In the genomic region with DNA sequence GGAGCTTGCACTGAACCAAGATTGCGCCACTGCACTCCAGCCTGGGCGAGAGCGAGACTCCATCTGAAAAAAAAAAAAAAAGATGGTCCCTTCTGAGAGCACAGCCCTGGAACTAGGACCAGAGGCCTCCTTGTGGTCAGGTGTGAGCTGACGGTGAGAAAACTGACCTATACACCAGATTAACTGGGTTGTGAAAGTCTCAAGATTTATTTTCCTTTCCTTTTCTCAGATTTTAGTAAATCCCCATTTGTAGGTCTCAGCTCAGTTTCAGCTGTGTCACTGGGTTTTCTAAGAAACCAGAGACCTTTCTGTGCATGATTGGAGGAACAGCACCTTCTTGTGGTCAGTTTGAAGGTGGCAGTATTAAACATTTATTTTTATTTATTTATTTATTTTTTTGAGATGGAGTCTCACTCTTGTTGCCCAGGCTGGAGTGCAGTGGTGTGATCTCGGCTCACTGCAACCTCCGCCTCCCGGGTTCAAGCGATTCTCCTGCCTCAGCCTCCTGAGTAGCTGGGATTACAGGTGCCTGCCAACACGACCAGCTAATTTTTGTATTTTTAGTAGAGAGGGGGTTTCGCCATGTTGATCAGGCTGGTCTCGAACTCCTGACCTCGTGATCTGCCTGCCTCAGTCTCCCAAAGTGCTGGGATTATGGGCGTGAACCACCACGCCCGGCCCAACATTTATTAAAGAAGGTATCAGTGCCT, we compare ENCODE assay signal across 1 cellular context.
TF ChIP-seq lines count a peak whose summit lies in the region.

No MANE protein-coding gene starts in this region.

TF ChIP-seq in IMR-90, 13 proteins besides CTCF, POLR2A, EP300 and RAD21:
- TF ChIP-seq SMC3 (IDR thresholded peaks at IDR 0.05; ENCODE audit: low read depth, low read length): peak; percentile 81
- 0 out of 2 replicates have a peak, but pooled peaks have one; percentile 27 for TF ChIP-seq CEBPB (IDR thresholded peaks at IDR 0.05; ENCODE audit: low read depth, low read length)
- TF ChIP-seq NFE2L2 (IDR thresholded peaks at IDR 0.05; ENCODE audit: low read depth, low read length): peak; percentile 55; the same call in 1 of the 2 replicates
